In genomic region chr1:154557939-154558609, GRCh38 we compare ENCODE assay signal across 8 cellular contexts. TPM values are rescaled to one million over a fixed set of nuclear protein-coding genes. Genes with fewer than 3 reads are reported as not detected.
DNase-seq lines count a peak whose midpoint lies in the region; ATAC-seq and TF ChIP-seq lines count a peak whose summit lies in the region.

No MANE protein-coding gene starts in this region.

- H3K4me1 ChIP-seq in esophagus (ENCODE audit: control insufficient read depth in 2 of 2, insufficient read depth in 2 of 2, low read length in 1 of 2) (peaks cover 3 to 4% of the 10 kb centered on the region in 2 donors), uterus (peaks cover 0 to 10% of the 10 kb centered on the region in 2 donors)

- intact Hi-C loops in activated CD4-positive, alpha-beta T cell treated with anti-CD3 and anti-CD28 coated beads for 36 hours (cut with DNase I, micrococcal nuclease), result loop anchor here (1.0 to 5.0 kb wide), 11 partner anchors 50 to 577 kb away; partner anchors contain the start of genes CKS1B (in 2 of the 2), ADAR (in 1 of the 2), HAX1 (in 1 of the 2) and PBXIP1 (in 1 of the 2)
- intact Hi-C loops in uterus (cut with DNase I; ENCODE audit: low total_unique reads), result no loop called here

- H3K4me3 Mint-ChIP-seq in activated CD4-positive, alpha-beta T cell treated with anti-CD3 and anti-CD28 coated beads for 36 hours, result peak overlapping the region; percentile 93
- H3K4me3 Mint-ChIP-seq in naive thymus-derived CD8-positive, alpha-beta T cell, result peak overlapping the region; percentile 87 to 97 (median 94)

- peaks cover 35% of the 10 kb centered on the region for H3K36me3 Mint-ChIP-seq in activated CD4-positive, alpha-beta T cell treated with anti-CD3 and anti-CD28 coated beads for 36 hours (ENCODE audit: low read depth)
- peaks cover 0 to 33% (median 6%) of the 10 kb centered on the region in 3 donors for H3K36me3 Mint-ChIP-seq in naive thymus-derived CD8-positive, alpha-beta T cell

- POLR2A ChIA-PET in activated CD4-positive, alpha-beta T cell treated with anti-CD3 and anti-CD28 coated beads for 36 hours (lab: Charles Lee), result interaction anchor here (0.7 kb wide), 1 partner anchor 61 kb away, joined by 3 read pairs; no protein-coding TSS in a partner anchor
- POLR2A ChIA-PET in naive thymus-derived CD8-positive, alpha-beta T cell (lab: Charles Lee), result interaction anchor here (0.6 to 1.8 kb wide), 3 partner anchors 11 to 540 kb away, joined by 3 to 7 read pairs (median 4); partner anchors contain the start of gene ADAR

- H3K27me3 ChIP-seq in HL-60 (ENCODE audit: insufficient read depth, poor library complexity, severe bottlenecking) (no peaks in the 10 kb centered on the region), esophagus (ENCODE audit: control insufficient read depth in 1 of 2, insufficient read depth in 2 of 2, low read length in 2 of 2) (no peaks in the 10 kb centered on the region), uterus (no peaks in the 10 kb centered on the region)

- WGBS in esophagus, 2 donors, result 1% methylated on average over 29 to 50 of the region's 50 CpGs

- H3K27ac ChIP-seq in HL-60 (replicated peaks) (peak overlapping the region; percentile 84), esophagus (ENCODE audit: low read depth in 2 of 2, low read length in 1 of 2) (peak overlapping the region; percentile 87 to 96), uterus (peak overlapping the region; percentile 89 to 91)

- TF ChIP-seq CTCF in HL-60 (IDR thresholded peaks at IDR 0.05; ENCODE audit: insufficient read depth, low read length) (no peak), uterus (IDR thresholded peaks at IDR 0.05) (no peak)

- CTCF ChIA-PET in activated CD4-positive, alpha-beta T cell treated with anti-CD3 and anti-CD28 coated beads for 36 hours (lab: Charles Lee), result interaction anchor here (0.7 to 4.0 kb wide), 4 partner anchors 11 to 253 kb away, joined by 3 to 22 read pairs (median 3); no protein-coding TSS in a partner anchor

- H3K27me3 Mint-ChIP-seq in activated CD4-positive, alpha-beta T cell treated with anti-CD3 and anti-CD28 coated beads for 36 hours, result no peaks in the 10 kb centered on the region
- H3K27me3 Mint-ChIP-seq in naive thymus-derived CD8-positive, alpha-beta T cell, result no peaks in the 10 kb centered on the region

- no peaks in the 10 kb centered on the region for H3K9me3 ChIP-seq in esophagus (ENCODE audit: control insufficient read depth in 2 of 2, insufficient read depth in 1 of 2, low read depth in 1 of 2, low read length in 1 of 2)
- H3K9me3 ChIP-seq in uterus, result no peaks in the 10 kb centered on the region

- no peaks in the 10 kb centered on the region for H3K9me3 Mint-ChIP-seq in activated CD4-positive, alpha-beta T cell treated with anti-CD3 and anti-CD28 coated beads for 36 hours (ENCODE audit: low read depth)
- no peaks in the 10 kb centered on the region for H3K9me3 Mint-ChIP-seq in naive thymus-derived CD8-positive, alpha-beta T cell

- TF ChIP-seq POLR2A in uterus (IDR thresholded peaks at IDR 0.05), result no peak

- no peak for ATAC-seq in activated CD4-positive, alpha-beta T cell treated with anti-CD3 and anti-CD28 coated beads for 36 hours
- ATAC-seq in naive thymus-derived CD8-positive, alpha-beta T cell, result peak in 1 of 2 donors; percentile 4

- peaks cover 10 to 19% of the 10 kb centered on the region in 2 donors for H3K36me3 ChIP-seq in esophagus (ENCODE audit: control insufficient read depth in 2 of 2, insufficient read depth in 2 of 2, low read length in 1 of 2)
- H3K36me3 ChIP-seq in uterus, result no peaks in the 10 kb centered on the region

- peak overlapping the region; percentile 90 for H3K27ac Mint-ChIP-seq in activated CD4-positive, alpha-beta T cell treated with anti-CD3 and anti-CD28 coated beads for 36 hours
- H3K27ac Mint-ChIP-seq in naive thymus-derived CD8-positive, alpha-beta T cell, result peak overlapping the region; percentile 86 to 97 (median 94)

- H3K4me1 Mint-ChIP-seq in activated CD4-positive, alpha-beta T cell treated with anti-CD3 and anti-CD28 coated beads for 36 hours, result peaks cover 20% of the 10 kb centered on the region
- peaks cover 20 to 41% (median 35%) of the 10 kb centered on the region in 4 donors for H3K4me1 Mint-ChIP-seq in naive thymus-derived CD8-positive, alpha-beta T cell

- DNase-seq in activated CD4-positive, alpha-beta T cell treated with anti-CD3 and anti-CD28 coated beads for 36 hours, result peak; percentile 57
- DNase-seq in activated CD4-positive, alpha-beta T cell treated with anti-CD3 and anti-CD28 coated beads for 1 hour, result no peak
- DNase-seq in HL-60 (ENCODE audit: low read depth in 1 of 2, low spot score in 1 of 2) (peak; percentile 64 to 67), uterus (peak; percentile 47 to 55), NCI-H2196 (lab: John Stamatoyannopoulos, UW; ENCODE audit: unreplicated experiment) (no peak)
- DNase-seq in activated CD8-positive, alpha-beta memory T cell treated with anti-CD3 and anti-CD28 coated beads, Interleukin-2, amount 50 U/mL, for 48 hours, result peak; percentile 69
- peak in 8 of 10 donors; percentile 12 to 37 (median 32) for DNase-seq in naive thymus-derived CD8-positive, alpha-beta T cell

- H3K4me3 ChIP-seq in HL-60 (replicated peaks; ENCODE audit: insufficient read depth, low read length), result peak overlapping the region; percentile 83
- peak overlapping the region; percentile 55 to 75 for H3K4me3 ChIP-seq in esophagus (ENCODE audit: low read depth in 1 of 2, low read length in 2 of 2)
- H3K4me3 ChIP-seq in uterus, result peak overlapping the region; percentile 81 to 83

RNA-seq across cellular contexts. Expression of gene UBE2Q1, which starts 0.4 kb away (rescaled TPM):
- total RNA-seq in activated CD4-positive, alpha-beta T cell treated with anti-CD3 and anti-CD28 coated beads for 36 hours, result 100 to 1,000 TPM in 1 of 2 experiments, 10 to 100 TPM in 1; 89.3 to 101 TPM
- polyA plus RNA-seq in esophagus, result 10 to 100 TPM; 23.5 to 24.7 TPM
- 100 to 1,000 TPM; 109 to 114 TPM for total RNA-seq in naive thymus-derived CD8-positive, alpha-beta T cell
- polyA plus RNA-seq in naive thymus-derived CD8-positive, alpha-beta T cell, result 10 to 100 TPM; 10.5 to 13.3 (median 12.6) TPM
- total RNA-seq in uterus, result 10 to 100 TPM in 3 of 4 donors, 1 to 10 TPM in 1; 5.4 to 69.7 (median 28.4) TPM

RNA-seq across cellular contexts. Expression of gene CHRNB2, which starts 9.5 kb away (rescaled TPM):
- under 1 TPM in 1 of 2 experiments, not detected in 1; 0.07 TPM for total RNA-seq in activated CD4-positive, alpha-beta T cell treated with anti-CD3 and anti-CD28 coated beads for 36 hours
- polyA plus RNA-seq in esophagus, result under 1 TPM; 0.11 to 0.18 TPM
- total RNA-seq in naive thymus-derived CD8-positive, alpha-beta T cell, result not detected
- polyA plus RNA-seq in naive thymus-derived CD8-positive, alpha-beta T cell, result under 1 TPM in 1 of 3 donors, not detected in 2; 0.03 TPM
- total RNA-seq in uterus, result 1 to 10 TPM in 1 of 4 donors, not detected in 3; 1.1 TPM

RNA-seq across cellular contexts. Expression of gene ADAR, which starts 49.9 kb away (rescaled TPM):
- total RNA-seq in activated CD4-positive, alpha-beta T cell treated with anti-CD3 and anti-CD28 coated beads for 36 hours, result 100 to 1,000 TPM; 310 to 332 TPM
- polyA plus RNA-seq in esophagus, result 10 to 100 TPM; 13.8 to 19.9 TPM
- total RNA-seq in naive thymus-derived CD8-positive, alpha-beta T cell, result 100 to 1,000 TPM; 219 to 251 TPM
- 100 to 1,000 TPM in 2 of 3 donors, 10 to 100 TPM in 1; 93.2 to 132 (median 115) TPM for polyA plus RNA-seq in naive thymus-derived CD8-positive, alpha-beta T cell
- total RNA-seq in uterus, result 100 to 1,000 TPM in 3 of 4 donors, 10 to 100 TPM in 1; 50.9 to 212 (median 101) TPM

RNA-seq across cellular contexts. Expression of gene SHE, which starts 55.9 kb away (rescaled TPM):
- under 1 TPM in 1 of 2 experiments, not detected in 1; 0.04 TPM for total RNA-seq in activated CD4-positive, alpha-beta T cell treated with anti-CD3 and anti-CD28 coated beads for 36 hours
- polyA plus RNA-seq in esophagus, result 1 to 10 TPM; 1.5 to 2.1 TPM
- total RNA-seq in naive thymus-derived CD8-positive, alpha-beta T cell, result not detected
- polyA plus RNA-seq in naive thymus-derived CD8-positive, alpha-beta T cell, result not detected
- 10 to 100 TPM; 14.6 to 44.5 (median 27.2) TPM for total RNA-seq in uterus

RNA-seq across cellular contexts. Expression of gene TDRD10, which starts 56.1 kb away (rescaled TPM):
- not detected for total RNA-seq in activated CD4-positive, alpha-beta T cell treated with anti-CD3 and anti-CD28 coated beads for 36 hours
- polyA plus RNA-seq in esophagus, result 1 to 10 TPM; 1.3 to 1.7 TPM
- not detected for total RNA-seq in naive thymus-derived CD8-positive, alpha-beta T cell
- not detected for polyA plus RNA-seq in naive thymus-derived CD8-positive, alpha-beta T cell
- total RNA-seq in uterus, result 10 to 100 TPM in 2 of 4 donors, 1 to 10 TPM in 2; 1.3 to 19.7 (median 6.9) TPM

Comparison
In these comparisons a context has a peak if more than half of its experiments do, and no peak if none do; other contexts are left out.
1. DNase-seq: peak in activated CD4-positive, alpha-beta T cell treated with anti-CD3 and anti-CD28 coated beads for 36 hours (single experiment), HL-60 (2 of 2), activated CD8-positive, alpha-beta memory T cell treated with anti-CD3 and anti-CD28 coated beads, Interleukin-2, amount 50 U/mL, for 48 hours (single experiment), naive thymus-derived CD8-positive, alpha-beta T cell (8 of 10) and uterus (2 of 2); none in activated CD4-positive, alpha-beta T cell treated with anti-CD3 and anti-CD28 coated beads for 1 hour (single experiment) and NCI-H2196 (single experiment).
2. Peak in every context shown above with its lines, with median percentiles within 50 percentile points of each other: H3K27ac ChIP-seq and H3K4me3 ChIP-seq.